Comparison of ENCODE assay signal across 26 cellular contexts in the genomic region with DNA sequence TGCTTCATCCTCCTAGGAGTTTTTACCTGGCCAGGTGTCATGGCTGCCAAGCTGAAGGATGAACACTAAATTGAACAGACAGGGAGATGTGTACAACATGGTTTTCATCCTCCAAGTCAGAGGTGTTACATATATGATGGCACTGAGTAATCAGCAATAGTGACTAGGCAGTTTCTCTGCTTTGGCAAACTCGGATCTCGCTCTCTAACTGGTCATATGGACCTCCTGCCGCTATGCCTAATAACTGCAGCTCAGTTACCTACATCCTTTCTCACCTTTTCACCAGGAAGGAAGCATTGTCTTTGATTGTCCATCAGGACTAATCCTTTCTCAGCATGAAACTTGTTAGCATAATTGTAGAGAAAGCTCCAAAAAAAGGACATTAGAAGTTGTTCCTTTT.
DNase-seq lines count a peak whose midpoint lies in the region; ATAC-seq and TF ChIP-seq lines count a peak whose summit lies in the region.
"Had no signal": no experiment of that assay in that cellular context is flagged by ENCODE, and none has a peak within 500 bp of the region (broad histone marks: within the 10 kb centered on the region; RNA-seq: fewer than 3 reads in every experiment).

No MANE protein-coding gene starts in this region.

- ATAC-seq in GM18505 (IDR thresholded peaks at IDR 0.05; ENCODE audit: unreplicated experiment): no peak
- ATAC-seq: activated CD8-positive, alpha-beta memory T cell treated with anti-CD3 and anti-CD28 coated beads, Interleukin-2, amount 10 ng/mL, durations not matched to agents 7 days and 5 days; activated T-helper 17 cell treated with anti-CD3 and anti-CD28 coated beads, Interleukin-2, amount 50 U/mL, for 72 hours; CD8-positive, alpha-beta T cell; gastrocnemius medialis; left lung; stimulated activated naive CD8-positive, alpha-beta T cell treated with anti-CD3 and anti-CD28 coated beads, Interleukin-15, amount 100 ng/mL, for 72 hours; T-cell had no signal

- H3K9ac ChIP-seq in HUES48 (ENCODE audit: low read depth, low read length) (no peak overlapping the region), skeletal muscle satellite cell (ENCODE audit: low read depth, low read length) (peak overlapping the region; percentile 45)

- no peak for TF ChIP-seq CTCF in GM20000 (IDR thresholded peaks at IDR 0.05; ENCODE audit: extremely low read depth, missing control alignments)

- H3K27me3 ChIP-seq in HUES48 (ENCODE audit: control insufficient read depth, insufficient read depth, low read length) (peaks cover 21% of the 10 kb centered on the region), skeletal muscle satellite cell (ENCODE audit: control insufficient read depth, insufficient read depth, low read length) (no peaks in the 10 kb centered on the region)
- H3K27me3 ChIP-seq: gastrocnemius medialis, left lung had no signal

- H3K36me3 ChIP-seq in HUES48 (ENCODE audit: control insufficient read depth, insufficient read depth, low read length): no peaks in the 10 kb centered on the region
- H3K36me3 ChIP-seq in skeletal muscle satellite cell (ENCODE audit: insufficient read depth, low read length): no peaks in the 10 kb centered on the region
- H3K36me3 ChIP-seq: gastrocnemius medialis, left lung had no signal

- in situ Hi-C loops in KBM-7 (cut with MboI; ENCODE audit: low pct_unique_long_range_greater_than_20kb, low sequenced_read_pairs): no loop called here

- H3K4me1 ChIP-seq in HUES48 (ENCODE audit: control insufficient read depth, insufficient read depth, low read length): peaks cover 37% of the 10 kb centered on the region
- peaks cover 32% of the 10 kb centered on the region for H3K4me1 ChIP-seq in skeletal muscle satellite cell (ENCODE audit: control insufficient read depth, insufficient read depth, low read length)
- H3K4me1 ChIP-seq: gastrocnemius medialis, left lung had no signal

- no peaks in the 10 kb centered on the region for H3K9me3 ChIP-seq in HUES48 (ENCODE audit: control insufficient read depth, insufficient read depth, low read length)
- no peaks in the 10 kb centered on the region for H3K9me3 ChIP-seq in skeletal muscle satellite cell (replicated peaks; ENCODE audit: low read length)
- H3K9me3 ChIP-seq: gastrocnemius medialis, left lung had no signal

- H3K4me3 ChIP-seq in HUES48 (ENCODE audit: low read depth, low read length) (peak overlapping the region; percentile 44), skeletal muscle satellite cell (ENCODE audit: low read length) (peak overlapping the region; percentile 27)
- H3K4me3 ChIP-seq: gastrocnemius medialis, left lung had no signal

- TF ChIP-seq POLR2A in GM18505 (IDR thresholded peaks at IDR 0.05; ENCODE audit: borderline replicate concordance, extremely low read depth, insufficient read depth, insufficient read length): no peak

- peak overlapping the region; percentile 56 for H3K27ac ChIP-seq in HUES48 (ENCODE audit: low read depth, low read length)
- H3K27ac ChIP-seq: gastrocnemius medialis, left lung had no signal

- H3K4me2 ChIP-seq in skeletal muscle satellite cell (ENCODE audit: low read length): peak overlapping the region; percentile 21

- DNase-seq in cerebellar nuclear complex (lab: John Stamatoyannopoulos, UW) (peak; percentile 75 to 95), iPS DF 4.7 (ENCODE audit: extremely low read depth, low spot score) (peak; percentile 38), KBM-7 (no peak), GM20000 (ENCODE audit: low spot score) (no peak)
- DNase-seq: activated CD4-positive, alpha-beta T cell treated with anti-CD3 and anti-CD28 coated beads for 4 hours; activated CD8-positive, alpha-beta memory T cell treated with anti-CD3 and anti-CD28 coated beads, Interleukin-2, amount 10 ng/mL, durations not matched to agents 7 days and 5 days; activated naive CD8-positive, alpha-beta T cell treated with anti-CD3 and anti-CD28 coated beads for 36 hours; CD8-positive, alpha-beta T cell; dermis blood vessel endothelial cell; DMS53; gastrocnemius medialis; left lung; midbrain; NCI-H1694 treated with DMSO at 0.1 percent for 48 hours; NCI-H226; NCI-H774; nephron progenitor cell; OCI-M1; SHP77; stimulated activated CD4-positive, alpha-beta T cell treated with anti-CD3 and anti-CD28 coated beads, Interleukin-4, amount 100 ng/mL, for 4 hours; stimulated activated naive CD8-positive, alpha-beta T cell treated with anti-CD3 and anti-CD28 coated beads, Interleukin-15, amount 100 ng/mL, for 72 hours; T-cell had no signal

Comparison
In these comparisons a context has a peak if more than half of its experiments do, and no peak if none do; other contexts are left out.
1. DNase-seq: peak in cerebellar nuclear complex (2 of 2) and iPS DF 4.7 (single experiment); none in KBM-7 (single experiment) and GM20000 (single experiment).